In genomic region chr16:10738231-10739077, GRCh38 we compare ENCODE assay signal across 9 cellular contexts. TPM values are rescaled to one million over a fixed set of nuclear protein-coding genes. Genes with fewer than 3 reads are reported as not detected.
DNase-seq lines count a peak whose midpoint lies in the region; ATAC-seq and TF ChIP-seq lines count a peak whose summit lies in the region.
"Had no signal": no experiment of that assay in that cellular context is flagged by ENCODE, and none has a peak within 500 bp of the region (broad histone marks: within the 10 kb centered on the region; RNA-seq: fewer than 3 reads in every experiment).

No MANE protein-coding gene starts in this region.

- no peak overlapping the region for H3K4me3 ChIP-seq in GM23338
- H3K4me3 ChIP-seq in fibroblast of villous mesenchyme (ENCODE audit: low read depth, low read length) = no peak overlapping the region

- DNase-seq in GM23338 (ENCODE audit: low spot score) = peak; percentile 15
- peak; percentile 94 for DNase-seq in M059J (ENCODE audit: low read depth)
- DNase-seq in activated CD8-positive, alpha-beta memory T cell treated with anti-CD3 and anti-CD28 coated beads, Interleukin-2, amount 50 U/mL, for 24 hours (ENCODE audit: extremely low read depth) = peak; percentile 19
- DNase-seq in fibroblast of villous mesenchyme (ENCODE audit: low read depth) = peak; percentile 90
- DNase-seq in posterior vena cava (ENCODE audit: low spot score) = peak; percentile 92
- DNase-seq in SHP77 treated with DMSO at 0.1 percent for 48 hours (lab: John Stamatoyannopoulos, UW) = no peak
- DNase-seq in NCI-H1436 (lab: John Stamatoyannopoulos, UW) = no peak

- H3K9me2 ChIP-seq in GM23338 (ENCODE audit: insufficient read depth) = no peaks in the 10 kb centered on the region

- no peaks in the 10 kb centered on the region for H3K36me3 Mint-ChIP-seq in GM23338 (ENCODE audit: low read depth)

- H3K27ac ChIP-seq in GM23338 (ENCODE audit: low read depth) = no peak overlapping the region

- H3K27me3 Mint-ChIP-seq in GM23338 (ENCODE audit: insufficient read depth, low read depth, poor library complexity) = peaks cover 6% of the 10 kb centered on the region

- TF ChIP-seq CTCF in GM23338 (conservative IDR thresholded peaks at IDR 0.05; ENCODE audit: low read depth in 2 of 2) = no peak
- TF ChIP-seq CTCF in fibroblast of villous mesenchyme (IDR thresholded peaks at IDR 0.05; ENCODE audit: insufficient read depth, low read depth, low read length) = no peak

- H3K79me2 ChIP-seq in GM23338 (replicated peaks; ENCODE audit: insufficient read depth) = no peaks in the 10 kb centered on the region

- peaks cover 5% of the 10 kb centered on the region; the same call in 2 of the 3 replicates for H3K4me1 Mint-ChIP-seq in GM23338

- H3K4me1 ChIP-seq in GM23338 (ENCODE audit: insufficient read depth) = no peaks in the 10 kb centered on the region

- H3K36me3 ChIP-seq in GM23338 (ENCODE audit: insufficient read depth) = no peaks in the 10 kb centered on the region

- no peaks in the 10 kb centered on the region for H3K27me3 ChIP-seq in GM23338 (ENCODE audit: insufficient read depth)

- 0 out of 2 replicates have a peak overlapping the region, but pooled peaks have one; percentile 12 for H3K27ac Mint-ChIP-seq in GM23338

- peaks cover under 1% of the 10 kb centered on the region; the same call in 2 of the 3 replicates for H3K9me3 Mint-ChIP-seq in GM23338

- intact Hi-C loops in posterior vena cava (cut with DNase I) = loop anchor here in 1 of 2 donors (5.0 kb wide), 2 partner anchors 161 to 216 kb away; no protein-coding TSS in a partner anchor

- no peak overlapping the region for H2AFZ ChIP-seq in GM23338

- H3K4me3 Mint-ChIP-seq in GM23338 = no peak overlapping the region

- H3F3A ChIP-seq in GM23338 (replicated peaks; ENCODE audit: low read depth) = no peaks in the 10 kb centered on the region

- peak; percentile 71 for ATAC-seq in GM18502 (IDR thresholded peaks at IDR 0.05; ENCODE audit: poor library complexity, unreplicated experiment)
- ATAC-seq in GM23338 = no peak

- no peak overlapping the region for H3K4me2 ChIP-seq in GM23338

- no peaks in the 10 kb centered on the region; the same call in 1 of the 2 replicates for H4K20me1 ChIP-seq in GM23338 (replicated peaks; ENCODE audit: insufficient read depth)

TF ChIP-seq in GM23338, 12 proteins besides CTCF, POLR2A, EP300 and RAD21 (continues in another document):
- TF ChIP-seq ZNF462 (CRISPR knock-in tag; IDR thresholded peaks at IDR 0.05) (no peak), CREB1 (CRISPR knock-in tag; IDR thresholded peaks at IDR 0.05; ENCODE audit: low read depth) (no peak), REST (IDR thresholded peaks at IDR 0.05; ENCODE audit: unreplicated experiment) (no peak), NANOG (IDR thresholded peaks at IDR 0.05; ENCODE audit: borderline replicate concordance) (no peak), POLR2AphosphoS5 (IDR thresholded peaks at IDR 0.05; ENCODE audit: low read depth) (no peak), STAT1 (IDR thresholded peaks at IDR 0.05; ENCODE audit: unreplicated experiment) (no peak), JUNB (IDR thresholded peaks at IDR 0.05; ENCODE audit: unreplicated experiment) (no peak)

RNA-seq across cellular contexts. Expression of gene NUBP1, which starts 5.2 kb away (rescaled TPM):
- total RNA-seq in GM23338 (2014; rRNA removed; shearing (Covaris generic)) = 22.8 and 29.1 TPM in 2 replicates
- 41.2 and 44.0 TPM in 2 replicates for polyA plus RNA-seq in GM23338 (2016; fragmentation: Nextera tagmentation; extraction: Ambion mirVana)
- total RNA-seq in M059J (2014; rRNA removed; shearing (Covaris generic)) = 32.7 and 45.7 TPM in 2 replicates
- 13.0 and 17.7 TPM in 2 replicates for total RNA-seq in fibroblast of villous mesenchyme
- total RNA-seq in posterior vena cava = 10 to 100 TPM; 27.1 to 29.8 TPM

RNA-seq across cellular contexts. Expression of gene TEKT5, which starts 43.7 kb away (rescaled TPM):
- total RNA-seq in GM23338 (2014; rRNA removed; shearing (Covaris generic)) = 0.19 and 0.52 TPM in 2 replicates
- not detected in 2 replicates for polyA plus RNA-seq in GM23338 (2016; fragmentation: Nextera tagmentation; extraction: Ambion mirVana)
- total RNA-seq in M059J (2014; rRNA removed; shearing (Covaris generic)) = 1.4 TPM in 1 of 2 replicates, not detected in the other
- under 0.01 TPM in 1 of 2 replicates, not detected in the other for total RNA-seq in fibroblast of villous mesenchyme
- total RNA-seq in posterior vena cava = under 1 TPM in 1 of 2 donors, not detected in 1; 0.14 TPM
- total RNA-seq: activated CD8-positive, alpha-beta memory T cell treated with anti-CD3 and anti-CD28 coated beads for 36 hours had no signal

Comparison
In these comparisons a context has a peak if more than half of its experiments do, and no peak if none do; other contexts are left out.
1. DNase-seq: peak in GM23338 (single experiment), M059J (single experiment), activated CD8-positive, alpha-beta memory T cell treated with anti-CD3 and anti-CD28 coated beads, Interleukin-2, amount 50 U/mL, for 24 hours (single experiment), fibroblast of villous mesenchyme (single experiment) and posterior vena cava (single experiment); none in SHP77 treated with DMSO at 0.1 percent for 48 hours (single experiment) and NCI-H1436 (single experiment).